In genomic region chr2:55236992-55237543, GRCh38 we compare ENCODE assay signal across 1 cellular context.
TF ChIP-seq lines count a peak whose summit lies in the region.

No MANE protein-coding gene starts in this region.

TF ChIP-seq in GM12878, 131 proteins besides CTCF, POLR2A, EP300 and RAD21:
- peak; percentile 50 for TF ChIP-seq BCL3 (IDR thresholded peaks at IDR 0.05; ENCODE audit: borderline replicate concordance, insufficient read depth, low read depth, low read length, poor library complexity, severe bottlenecking)
- no peak for TF ChIP-seq SUPT20H (IDR thresholded peaks at IDR 0.05; ENCODE audit: borderline replicate concordance, control insufficient read depth, low read depth, low read length)
- TF ChIP-seq POLR2AphosphoS2 (IDR thresholded peaks at IDR 0.05; ENCODE audit: low read depth, low read length), result peak; percentile 54; the same call in 1 of the 2 replicates
- no peak for TF ChIP-seq WRNIP1 (IDR thresholded peaks at IDR 0.05; ENCODE audit: borderline replicate concordance, low read depth, low read length)
- TF ChIP-seq BHLHE40 (IDR thresholded peaks at IDR 0.05; ENCODE audit: borderline replicate concordance in 1 of 2, low read depth in 2 of 2, low read length in 1 of 2), result no peak
- TF ChIP-seq REST (IDR thresholded peaks at IDR 0.05; ENCODE audit: low read depth, low read length), result no peak
- no peak for TF ChIP-seq RAD51 (IDR thresholded peaks at IDR 0.05)
- no peak for TF ChIP-seq ZBTB33 (IDR thresholded peaks at IDR 0.05)
- peak; percentile 10; the same call in 1 of the 2 replicates for TF ChIP-seq MTA3 (IDR thresholded peaks at IDR 0.05; ENCODE audit: borderline replicate concordance, low read length)
- no peak for TF ChIP-seq ZNF217 (IDR thresholded peaks at IDR 0.05)
TF ChIP-seq in GM12878: peak in this region for 3.
